Comparison of ENCODE assay signal across 1 cellular context in the genomic region with DNA sequence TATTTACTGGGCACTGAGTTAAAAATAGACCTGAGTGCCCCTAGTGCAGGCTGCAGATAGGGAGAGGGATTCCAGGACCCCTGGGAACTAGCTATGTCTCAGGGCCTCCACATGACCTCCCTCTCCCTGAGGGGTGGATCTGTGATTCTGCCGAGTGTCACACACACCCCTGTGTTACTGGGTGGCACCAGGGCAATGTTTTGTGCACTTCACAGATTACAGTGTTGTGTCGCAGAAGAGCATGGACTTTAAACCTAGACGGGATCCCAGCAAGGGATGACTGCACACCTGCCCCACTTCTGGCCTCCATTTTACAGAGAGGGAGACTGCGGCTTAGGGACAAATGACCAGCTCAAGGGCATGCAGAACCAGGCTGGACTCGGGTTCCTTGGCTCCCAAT.
A peak's percentile ranks its signal among the peaks of the same experiment; 100 is the strongest.
TF ChIP-seq lines count a peak whose summit lies in the region.

No MANE protein-coding gene starts in this region.

TF ChIP-seq in HepG2, 621 proteins besides CTCF, POLR2A, EP300 and RAD21 (continued from another document and continues in another):
- TF ChIP-seq TRAFD1 (CRISPR knock-in tag; IDR thresholded peaks at IDR 0.05; ENCODE audit: borderline replicate concordance) (0 out of 2 replicates have a peak, but pooled peaks have one; percentile 1), FOXA3 (CRISPR knock-in tag; IDR thresholded peaks at IDR 0.05) (0 out of 2 replicates have a peak, but pooled peaks have one; percentile 14), TOPORS (CRISPR knock-in tag; IDR thresholded peaks at IDR 0.05) (no peak), RORA (CRISPR knock-in tag; IDR thresholded peaks at IDR 0.05) (no peak), ZNF234 (CRISPR knock-in tag; conservative IDR thresholded peaks at IDR 0.05) (no peak), CENPBD1 (CRISPR knock-in tag; IDR thresholded peaks at IDR 0.05; ENCODE audit: borderline replicate concordance, low read depth) (no peak), ELF3 (CRISPR knock-in tag; IDR thresholded peaks at IDR 0.05) (peak; percentile 36; the same call in 1 of the 2 replicates), KDM2A (CRISPR knock-in tag; IDR thresholded peaks at IDR 0.05; ENCODE audit: borderline replicate concordance, low read depth) (0 out of 2 replicates have a peak, but pooled peaks have one; percentile 16), ZNF136 (CRISPR knock-in tag; IDR thresholded peaks at IDR 0.05; ENCODE audit: low read depth) (no peak), KDM5B (CRISPR knock-in tag; IDR thresholded peaks at IDR 0.05; ENCODE audit: borderline replicate concordance) (no peak), RXRB (CRISPR knock-in tag; IDR thresholded peaks at IDR 0.05; ENCODE audit: borderline replicate concordance) (peak; percentile 18; the same call in 1 of the 2 replicates), ZFX (CRISPR knock-in tag; IDR thresholded peaks at IDR 0.05; ENCODE audit: low read depth) (peak; percentile 41), ZNF33A (CRISPR knock-in tag; IDR thresholded peaks at IDR 0.05; ENCODE audit: borderline replicate concordance) (no peak), ZNF557 (CRISPR knock-in tag; IDR thresholded peaks at IDR 0.05) (no peak), GTF3A (CRISPR knock-in tag; conservative IDR thresholded peaks at IDR 0.05) (no peak), DNMT3B (CRISPR knock-in tag; conservative IDR thresholded peaks at IDR 0.05) (no peak), SCMH1 (CRISPR knock-in tag; IDR thresholded peaks at IDR 0.05; ENCODE audit: borderline replicate concordance) (no peak), TFDP2 (CRISPR knock-in tag; IDR thresholded peaks at IDR 0.05) (no peak), ZNF292 (CRISPR knock-in tag; IDR thresholded peaks at IDR 0.05; ENCODE audit: borderline replicate concordance, low read depth) (no peak), SOX5 (CRISPR knock-in tag; IDR thresholded peaks at IDR 0.05; ENCODE audit: borderline replicate concordance) (peak; percentile 17; the same call in 1 of the 2 replicates), FOXA1 (IDR thresholded peaks at IDR 0.05) (no peak), FOXA1 (CRISPR knock-in tag; IDR thresholded peaks at IDR 0.05) (no peak; the same call in 1 of the 2 replicates), KDM1A (CRISPR knock-in tag; IDR thresholded peaks at IDR 0.05) (0 out of 2 replicates have a peak, but pooled peaks have one; percentile 18), ZNF629 (CRISPR knock-in tag; conservative IDR thresholded peaks at IDR 0.05) (0 out of 2 replicates have a peak, but pooled peaks have one; percentile 26), DMAP1 (CRISPR knock-in tag; IDR thresholded peaks at IDR 0.05) (no peak), ZBTB10 (CRISPR knock-in tag; IDR thresholded peaks at IDR 0.05; ENCODE audit: borderline replicate concordance) (no peak), ZNF280B (CRISPR knock-in tag; IDR thresholded peaks at IDR 0.05; ENCODE audit: borderline replicate concordance) (no peak), HOXA3 (CRISPR knock-in tag; IDR thresholded peaks at IDR 0.05) (peak; percentile 59), MED1 (CRISPR knock-in tag; IDR thresholded peaks at IDR 0.05) (peak; percentile 24; the same call in 1 of the 2 replicates), ZBTB7B (CRISPR knock-in tag; IDR thresholded peaks at IDR 0.05) (peak; percentile 37; the same call in 1 of the 2 replicates), ZNF318 (CRISPR knock-in tag; IDR thresholded peaks at IDR 0.05) (no peak), FOXP4 (CRISPR knock-in tag; IDR thresholded peaks at IDR 0.05) (0 out of 2 replicates have a peak, but pooled peaks have one; percentile 16), POLR2AphosphoS5 (IDR thresholded peaks at IDR 0.05; ENCODE audit: low read depth, low read length) (no peak), ZMYM3 (CRISPR knock-in tag; IDR thresholded peaks at IDR 0.05) (0 out of 2 replicates have a peak, but pooled peaks have one; percentile 7)
- TF ChIP-seq, protein P1, sequence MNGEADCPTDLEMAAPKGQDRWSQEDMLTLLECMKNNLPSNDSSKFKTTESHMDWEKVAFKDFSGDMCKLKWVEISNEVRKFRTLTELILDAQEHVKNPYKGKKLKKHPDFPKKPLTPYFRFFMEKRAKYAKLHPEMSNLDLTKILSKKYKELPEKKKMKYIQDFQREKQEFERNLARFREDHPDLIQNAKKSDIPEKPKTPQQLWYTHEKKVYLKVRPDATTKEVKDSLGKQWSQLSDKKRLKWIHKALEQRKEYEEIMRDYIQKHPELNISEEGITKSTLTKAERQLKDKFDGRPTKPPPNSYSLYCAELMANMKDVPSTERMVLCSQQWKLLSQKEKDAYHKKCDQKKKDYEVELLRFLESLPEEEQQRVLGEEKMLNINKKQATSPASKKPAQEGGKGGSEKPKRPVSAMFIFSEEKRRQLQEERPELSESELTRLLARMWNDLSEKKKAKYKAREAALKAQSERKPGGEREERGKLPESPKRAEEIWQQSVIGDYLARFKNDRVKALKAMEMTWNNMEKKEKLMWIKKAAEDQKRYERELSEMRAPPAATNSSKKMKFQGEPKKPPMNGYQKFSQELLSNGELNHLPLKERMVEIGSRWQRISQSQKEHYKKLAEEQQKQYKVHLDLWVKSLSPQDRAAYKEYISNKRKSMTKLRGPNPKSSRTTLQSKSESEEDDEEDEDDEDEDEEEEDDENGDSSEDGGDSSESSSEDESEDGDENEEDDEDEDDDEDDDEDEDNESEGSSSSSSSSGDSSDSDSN (CRISPR knock-in tag; IDR thresholded peaks at IDR 0.05) = peak; percentile 33; the same call in 1 of the 2 replicates
